In genomic region chr2:182426915-182427233, GRCh38 we compare ENCODE assay signal across 14 cellular contexts. TPM values are rescaled to one million over a fixed set of nuclear protein-coding genes. Genes with fewer than 3 reads are reported as not detected.
DNase-seq lines count a peak whose midpoint lies in the region; ATAC-seq and TF ChIP-seq lines count a peak whose summit lies in the region.
"Had no signal": no experiment of that assay in that cellular context is flagged by ENCODE, and none has a peak within 500 bp of the region (broad histone marks: within the 10 kb centered on the region; RNA-seq: fewer than 3 reads in every experiment).

PDE1A (minus strand) TSS chr2:182427036.

- H3K4me3 Mint-ChIP-seq in neural progenitor cell = no peak within 1 kb of the TSS
- no peak within 1 kb of the TSS for H3K4me3 Mint-ChIP-seq in CD8-positive, alpha-beta memory T cell
- H3K4me3 Mint-ChIP-seq: activated T-cell treated with anti-CD3 and anti-CD28 coated beads, Interleukin-2, amount 50 U/mL, for 72 hours; immature natural killer cell had no signal

- CTCF ChIA-PET in CD8-positive, alpha-beta memory T cell (lab: Charles Lee) = no interaction called here

- no peak for TF ChIP-seq CTCF in foreskin fibroblast (IDR thresholded peaks at IDR 0.05; ENCODE audit: low read depth, low read length)
- no peak for TF ChIP-seq CTCF in neural progenitor cell (IDR thresholded peaks at IDR 0.05)
- TF ChIP-seq CTCF in upper lobe of left lung (IDR thresholded peaks at IDR 0.05) = no peak

- no peaks in the 10 kb centered on the region for H3F3A ChIP-seq in neural progenitor cell (ENCODE audit: low read depth)

- H3K4me1 ChIP-seq in neural progenitor cell = no peaks in the 10 kb centered on the region
- no peaks in the 10 kb centered on the region for H3K4me1 ChIP-seq in upper lobe of left lung
- H3K4me1 ChIP-seq in CD8-positive, alpha-beta memory T cell (ENCODE audit: insufficient read depth, low read length) = no peaks in the 10 kb centered on the region

- WGBS in upper lobe of left lung, 2 donors = 33 to 35% methylated on average over 3 of the region's 3 CpGs

- H3K27me3 Mint-ChIP-seq in neural progenitor cell (ENCODE audit: insufficient read depth, low read depth) = no peaks in the 10 kb centered on the region
- H3K27me3 Mint-ChIP-seq in CD8-positive, alpha-beta memory T cell = no peaks in the 10 kb centered on the region

- DNase-seq in foreskin fibroblast (no peak), neural progenitor cell (ENCODE audit: low spot score) (no peak), upper lobe of left lung (peak in 1 of 2 donors; percentile 19)
- no peak for DNase-seq in CD8-positive, alpha-beta memory T cell
- DNase-seq: activated T-cell treated with anti-CD3 and anti-CD28 coated beads, Interleukin-2, amount 50 U/mL, for 72 hours; cerebellar nuclear complex; immature natural killer cell; NCI-H1436 treated with DMSO at 0.1 percent for 48 hours; small intestine; stimulated activated CD8-positive, alpha-beta memory T cell treated with anti-CD3 and anti-CD28 coated beads, Interleukin-4, amount 100 ng/mL, for 48 hours had no signal

- peak within 1 kb of the TSS; percentile 31 for H3K27ac Mint-ChIP-seq in neural progenitor cell
- H3K27ac Mint-ChIP-seq in CD8-positive, alpha-beta memory T cell = no peak within 1 kb of the TSS
- H3K27ac Mint-ChIP-seq: activated T-cell treated with anti-CD3 and anti-CD28 coated beads, Interleukin-2, amount 50 U/mL, for 72 hours; immature natural killer cell had no signal

- no peak for TF ChIP-seq EP300 in upper lobe of left lung (IDR thresholded peaks at IDR 0.05)

- peaks cover 3% of the 10 kb centered on the region for H3K36me3 Mint-ChIP-seq in neural progenitor cell
- H3K36me3 Mint-ChIP-seq in CD8-positive, alpha-beta memory T cell = no peaks in the 10 kb centered on the region
- H3K36me3 Mint-ChIP-seq: immature natural killer cell had no signal

- no peak within 1 kb of the TSS for H3K4me2 ChIP-seq in neural progenitor cell

- ATAC-seq in SK-N-SH treated with all-trans-retinoic acid at 6 μM for 48 hours (peak; percentile 70), upper lobe of left lung (ENCODE audit: low FRiP score in 2 of 2) (peak in 1 of 2 donors; percentile 62), GM18505 (IDR thresholded peaks at IDR 0.05; ENCODE audit: unreplicated experiment) (no peak), HG03159 (IDR thresholded peaks at IDR 0.05; ENCODE audit: unreplicated experiment) (no peak)
- ATAC-seq: activated T-cell treated with anti-CD3 and anti-CD28 coated beads, Interleukin-2, amount 50 U/mL, for 72 hours; HCT116 had no signal

- H3K27ac ChIP-seq in neural progenitor cell (no peak within 1 kb of the TSS), upper lobe of left lung (no peak within 1 kb of the TSS)
- no peak within 1 kb of the TSS for H3K27ac ChIP-seq in CD8-positive, alpha-beta memory T cell (ENCODE audit: low read depth, low read length)

- H3K4me3 ChIP-seq in foreskin fibroblast (ENCODE audit: low read depth in 1 of 2, low read length in 2 of 2) (peak within 1 kb of the TSS; percentile 28 to 38), neural progenitor cell (no peak within 1 kb of the TSS), upper lobe of left lung (peak within 1 kb of the TSS in 3 of 4 donors; percentile 5 to 41 (median 32))
- H3K4me3 ChIP-seq in CD8-positive, alpha-beta memory T cell (ENCODE audit: low read length) = no peak within 1 kb of the TSS

- H2AFZ ChIP-seq in neural progenitor cell (replicated peaks) = peak within 1 kb of the TSS; percentile 64

- H4K20me1 ChIP-seq in neural progenitor cell (ENCODE audit: low read depth) = no peaks in the 10 kb centered on the region

- H3K36me3 ChIP-seq in neural progenitor cell = no peaks in the 10 kb centered on the region
- H3K36me3 ChIP-seq in upper lobe of left lung = no peaks in the 10 kb centered on the region
- H3K36me3 ChIP-seq in CD8-positive, alpha-beta memory T cell (ENCODE audit: insufficient read depth, low read length) = no peaks in the 10 kb centered on the region

- H3K9me3 ChIP-seq in neural progenitor cell (ENCODE audit: low read depth) = no peaks in the 10 kb centered on the region
- no peaks in the 10 kb centered on the region for H3K9me3 ChIP-seq in upper lobe of left lung
- H3K9me3 ChIP-seq in CD8-positive, alpha-beta memory T cell (ENCODE audit: low read length) = no peaks in the 10 kb centered on the region

- peaks cover 3% of the 10 kb centered on the region for H3K4me1 Mint-ChIP-seq in neural progenitor cell
- no peaks in the 10 kb centered on the region for H3K4me1 Mint-ChIP-seq in CD8-positive, alpha-beta memory T cell
- H3K4me1 Mint-ChIP-seq: immature natural killer cell had no signal

- no peaks in the 10 kb centered on the region for H3K27me3 ChIP-seq in neural progenitor cell
- H3K27me3 ChIP-seq in upper lobe of left lung = no peaks in the 10 kb centered on the region
- H3K27me3 ChIP-seq in CD8-positive, alpha-beta memory T cell (ENCODE audit: insufficient read depth, low read length, poor library complexity, severe bottlenecking) = no peaks in the 10 kb centered on the region

- H3K9ac ChIP-seq in neural progenitor cell = no peak within 1 kb of the TSS

- H3K79me2 ChIP-seq in neural progenitor cell (ENCODE audit: low read depth) = no peaks in the 10 kb centered on the region

- H3K9me3 Mint-ChIP-seq in neural progenitor cell = peaks cover 3% of the 10 kb centered on the region
- peaks cover 0 to 3% (median 2%) of the 10 kb centered on the region in 5 donors for H3K9me3 Mint-ChIP-seq in CD8-positive, alpha-beta memory T cell

- POLR2A ChIA-PET in CD8-positive, alpha-beta memory T cell (lab: Charles Lee) = no interaction called here

- TF ChIP-seq POLR2A in upper lobe of left lung (IDR thresholded peaks at IDR 0.05) = no peak
- no peak for TF ChIP-seq POLR2A in GM18505 (IDR thresholded peaks at IDR 0.05; ENCODE audit: borderline replicate concordance, extremely low read depth, insufficient read depth, insufficient read length)

TF ChIP-seq in SK-N-SH treated with all-trans-retinoic acid at 6 μM for 48 hours, 23 proteins besides CTCF, POLR2A, EP300 and RAD21 (continues in another document):
- TF ChIP-seq GLIS3 (CRISPR knock-in tag; IDR thresholded peaks at IDR 0.05) = no peak
- no peak for TF ChIP-seq POU6F1 (CRISPR knock-in tag; IDR thresholded peaks at IDR 0.05; ENCODE audit: borderline replicate concordance, low read depth)
- TF ChIP-seq ZNF8 (CRISPR knock-in tag; IDR thresholded peaks at IDR 0.05) = no peak
- TF ChIP-seq ARNTL (CRISPR knock-in tag; IDR thresholded peaks at IDR 0.05; ENCODE audit: borderline replicate concordance, low read depth) = no peak
- TF ChIP-seq ESRRG (CRISPR knock-in tag; IDR thresholded peaks at IDR 0.05) = no peak
- no peak for TF ChIP-seq OSR1 (CRISPR knock-in tag; IDR thresholded peaks at IDR 0.05)
- TF ChIP-seq, protein P1, sequence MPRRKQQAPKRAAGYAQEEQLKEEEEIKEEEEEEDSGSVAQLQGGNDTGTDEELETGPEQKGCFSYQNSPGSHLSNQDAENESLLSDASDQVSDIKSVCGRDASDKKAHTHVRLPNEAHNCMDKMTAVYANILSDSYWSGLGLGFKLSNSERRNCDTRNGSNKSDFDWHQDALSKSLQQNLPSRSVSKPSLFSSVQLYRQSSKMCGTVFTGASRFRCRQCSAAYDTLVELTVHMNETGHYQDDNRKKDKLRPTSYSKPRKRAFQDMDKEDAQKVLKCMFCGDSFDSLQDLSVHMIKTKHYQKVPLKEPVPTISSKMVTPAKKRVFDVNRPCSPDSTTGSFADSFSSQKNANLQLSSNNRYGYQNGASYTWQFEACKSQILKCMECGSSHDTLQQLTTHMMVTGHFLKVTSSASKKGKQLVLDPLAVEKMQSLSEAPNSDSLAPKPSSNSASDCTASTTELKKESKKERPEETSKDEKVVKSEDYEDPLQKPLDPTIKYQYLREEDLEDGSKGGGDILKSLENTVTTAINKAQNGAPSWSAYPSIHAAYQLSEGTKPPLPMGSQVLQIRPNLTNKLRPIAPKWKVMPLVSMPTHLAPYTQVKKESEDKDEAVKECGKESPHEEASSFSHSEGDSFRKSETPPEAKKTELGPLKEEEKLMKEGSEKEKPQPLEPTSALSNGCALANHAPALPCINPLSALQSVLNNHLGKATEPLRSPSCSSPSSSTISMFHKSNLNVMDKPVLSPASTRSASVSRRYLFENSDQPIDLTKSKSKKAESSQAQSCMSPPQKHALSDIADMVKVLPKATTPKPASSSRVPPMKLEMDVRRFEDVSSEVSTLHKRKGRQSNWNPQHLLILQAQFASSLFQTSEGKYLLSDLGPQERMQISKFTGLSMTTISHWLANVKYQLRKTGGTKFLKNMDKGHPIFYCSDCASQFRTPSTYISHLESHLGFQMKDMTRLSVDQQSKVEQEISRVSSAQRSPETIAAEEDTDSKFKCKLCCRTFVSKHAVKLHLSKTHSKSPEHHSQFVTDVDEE (CRISPR knock-in tag; IDR thresholded peaks at IDR 0.05) = no peak
- TF ChIP-seq ZNF70 (CRISPR knock-in tag; IDR thresholded peaks at IDR 0.05) = no peak
- TF ChIP-seq, protein P2, sequence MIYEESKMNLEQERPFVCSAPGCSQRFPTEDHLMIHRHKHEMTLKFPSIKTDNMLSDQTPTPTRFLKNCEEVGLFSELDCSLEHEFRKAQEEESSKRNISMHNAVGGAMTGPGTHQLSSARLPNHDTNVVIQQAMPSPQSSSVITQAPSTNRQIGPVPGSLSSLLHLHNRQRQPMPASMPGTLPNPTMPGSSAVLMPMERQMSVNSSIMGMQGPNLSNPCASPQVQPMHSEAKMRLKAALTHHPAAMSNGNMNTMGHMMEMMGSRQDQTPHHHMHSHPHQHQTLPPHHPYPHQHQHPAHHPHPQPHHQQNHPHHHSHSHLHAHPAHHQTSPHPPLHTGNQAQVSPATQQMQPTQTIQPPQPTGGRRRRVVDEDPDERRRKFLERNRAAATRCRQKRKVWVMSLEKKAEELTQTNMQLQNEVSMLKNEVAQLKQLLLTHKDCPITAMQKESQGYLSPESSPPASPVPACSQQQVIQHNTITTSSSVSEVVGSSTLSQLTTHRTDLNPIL (CRISPR knock-in tag; IDR thresholded peaks at IDR 0.05; ENCODE audit: low read depth) = no peak
- TF ChIP-seq PPARA (CRISPR knock-in tag; IDR thresholded peaks at IDR 0.05; ENCODE audit: borderline replicate concordance) = no peak

RNA-seq across cellular contexts. Expression of gene PDE1A, which starts in this region (rescaled TPM):
- 0.06 TPM in 1 of 2 replicates, not detected in the other for total RNA-seq in neural progenitor cell (ENCODE audit: low replicate concordance)
- 1 to 10 TPM in 5 of 6 donors, under 1 TPM in 1; 0.67 to 4.3 (median 2.5) TPM for total RNA-seq in upper lobe of left lung
- not detected for total RNA-seq in CD8-positive, alpha-beta memory T cell
- not detected for polyA plus RNA-seq in CD8-positive, alpha-beta memory T cell
- total RNA-seq: activated T-cell treated with anti-CD3 and anti-CD28 coated beads, Interleukin-2, amount 50 U/mL, for 72 hours had no signal

Comparison
In these comparisons a context has a peak if more than half of its experiments do, and no peak if none do; other contexts are left out.
1. H3K4me3 ChIP-seq: peak in foreskin fibroblast (2 of 2) and upper lobe of left lung (3 of 4); none in neural progenitor cell (single experiment) and CD8-positive, alpha-beta memory T cell (single experiment).